ENCODE assay signal across 1 cellular context in the genomic region with DNA sequence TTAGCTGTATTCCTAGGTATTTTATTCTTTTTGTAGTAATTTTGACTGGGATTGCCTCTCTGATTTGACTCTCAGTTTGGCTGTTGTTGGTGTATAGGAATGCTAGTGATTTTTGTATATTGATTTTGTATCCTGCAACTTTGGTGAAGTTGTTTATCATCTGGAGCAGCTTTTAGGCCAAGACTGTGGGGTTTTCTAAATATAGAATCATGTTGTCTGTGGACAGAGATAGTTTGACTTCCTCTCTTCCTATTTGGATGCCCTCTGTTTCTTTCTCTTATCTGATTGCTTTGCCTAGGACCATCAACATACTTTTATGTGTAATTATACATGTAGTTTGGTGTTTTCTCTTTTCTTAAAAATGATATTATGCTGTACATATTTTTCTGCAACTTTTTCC.
TF ChIP-seq lines count a peak whose summit lies in the region.

No MANE protein-coding gene starts in this region.

TF ChIP-seq in K562, 482 proteins besides CTCF, POLR2A, EP300 and RAD21 (continued from another document and continues in another):
- TF ChIP-seq, protein P1, sequence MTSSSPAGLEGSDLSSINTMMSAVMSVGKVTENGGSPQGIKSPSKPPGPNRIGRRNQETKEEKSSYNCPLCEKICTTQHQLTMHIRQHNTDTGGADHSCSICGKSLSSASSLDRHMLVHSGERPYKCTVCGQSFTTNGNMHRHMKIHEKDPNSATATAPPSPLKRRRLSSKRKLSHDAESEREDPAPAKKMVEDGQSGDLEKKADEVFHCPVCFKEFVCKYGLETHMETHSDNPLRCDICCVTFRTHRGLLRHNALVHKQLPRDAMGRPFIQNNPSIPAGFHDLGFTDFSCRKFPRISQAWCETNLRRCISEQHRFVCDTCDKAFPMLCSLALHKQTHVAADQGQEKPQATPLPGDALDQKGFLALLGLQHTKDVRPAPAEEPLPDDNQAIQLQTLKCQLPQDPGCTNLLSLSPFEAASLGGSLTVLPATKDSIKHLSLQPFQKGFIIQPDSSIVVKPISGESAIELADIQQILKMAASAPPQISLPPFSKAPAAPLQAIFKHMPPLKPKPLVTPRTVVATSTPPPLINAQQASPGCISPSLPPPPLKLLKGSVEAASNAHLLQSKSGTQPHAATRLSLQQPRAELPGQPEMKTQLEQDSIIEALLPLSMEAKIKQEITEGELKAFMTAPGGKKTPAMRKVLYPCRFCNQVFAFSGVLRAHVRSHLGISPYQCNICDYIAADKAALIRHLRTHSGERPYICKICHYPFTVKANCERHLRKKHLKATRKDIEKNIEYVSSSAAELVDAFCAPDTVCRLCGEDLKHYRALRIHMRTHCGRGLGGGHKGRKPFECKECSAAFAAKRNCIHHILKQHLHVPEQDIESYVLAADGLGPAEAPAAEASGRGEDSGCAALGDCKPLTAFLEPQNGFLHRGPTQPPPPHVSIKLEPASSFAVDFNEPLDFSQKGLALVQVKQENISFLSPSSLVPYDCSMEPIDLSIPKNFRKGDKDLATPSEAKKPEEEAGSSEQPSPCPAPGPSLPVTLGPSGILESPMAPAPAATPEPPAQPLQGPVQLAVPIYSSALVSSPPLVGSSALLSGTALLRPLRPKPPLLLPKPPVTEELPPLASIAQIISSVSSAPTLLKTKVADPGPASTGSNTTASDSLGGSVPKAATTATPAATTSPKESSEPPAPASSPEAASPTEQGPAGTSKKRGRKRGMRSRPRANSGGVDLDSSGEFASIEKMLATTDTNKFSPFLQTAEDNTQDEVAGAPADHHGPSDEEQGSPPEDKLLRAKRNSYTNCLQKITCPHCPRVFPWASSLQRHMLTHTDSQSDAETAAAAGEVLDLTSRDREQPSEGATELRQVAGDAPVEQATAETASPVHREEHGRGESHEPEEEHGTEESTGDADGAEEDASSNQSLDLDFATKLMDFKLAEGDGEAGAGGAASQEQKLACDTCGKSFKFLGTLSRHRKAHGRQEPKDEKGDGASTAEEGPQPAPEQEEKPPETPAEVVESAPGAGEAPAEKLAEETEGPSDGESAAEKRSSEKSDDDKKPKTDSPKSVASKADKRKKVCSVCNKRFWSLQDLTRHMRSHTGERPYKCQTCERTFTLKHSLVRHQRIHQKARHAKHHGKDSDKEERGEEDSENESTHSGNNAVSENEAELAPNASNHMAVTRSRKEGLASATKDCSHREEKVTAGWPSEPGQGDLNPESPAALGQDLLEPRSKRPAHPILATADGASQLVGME (CRISPR knock-in tag; IDR thresholded peaks at IDR 0.05): no peak
- TF ChIP-seq, protein P2, sequence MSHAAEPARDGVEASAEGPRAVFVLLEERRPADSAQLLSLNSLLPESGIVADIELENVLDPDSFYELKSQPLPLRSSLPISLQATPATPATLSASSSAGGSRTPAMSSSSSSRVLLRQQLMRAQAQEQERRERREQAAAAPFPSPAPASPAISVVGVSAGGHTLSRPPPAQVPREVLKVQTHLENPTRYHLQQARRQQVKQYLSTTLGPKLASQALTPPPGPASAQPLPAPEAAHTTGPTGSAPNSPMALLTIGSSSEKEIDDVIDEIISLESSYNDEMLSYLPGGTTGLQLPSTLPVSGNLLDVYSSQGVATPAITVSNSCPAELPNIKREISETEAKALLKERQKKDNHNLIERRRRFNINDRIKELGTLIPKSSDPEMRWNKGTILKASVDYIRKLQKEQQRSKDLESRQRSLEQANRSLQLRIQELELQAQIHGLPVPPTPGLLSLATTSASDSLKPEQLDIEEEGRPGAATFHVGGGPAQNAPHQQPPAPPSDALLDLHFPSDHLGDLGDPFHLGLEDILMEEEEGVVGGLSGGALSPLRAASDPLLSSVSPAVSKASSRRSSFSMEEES (CRISPR knock-in tag; IDR thresholded peaks at IDR 0.05): no peak
- TF ChIP-seq POLR2H (tag; IDR thresholded peaks at IDR 0.05; ENCODE audit: low read depth) (peak; percentile 34; the same call in 1 of the 2 replicates), HNRNPK (IDR thresholded peaks at IDR 0.05; ENCODE audit: low read depth, low read length, poor library complexity, severe bottlenecking) (no peak), ZNF239 (CRISPR knock-in tag; IDR thresholded peaks at IDR 0.05) (no peak), TAF1 (IDR thresholded peaks at IDR 0.05; ENCODE audit: control insufficient read depth, extremely low read depth, insufficient read depth, low read length, severe bottlenecking) (no peak), PTBP1 (IDR thresholded peaks at IDR 0.05; ENCODE audit: low read depth, low read length) (no peak), ZC3H8 (IDR thresholded peaks at IDR 0.05) (no peak), SMAD4 (CRISPR knock-in tag; conservative IDR thresholded peaks at IDR 0.05) (peak; percentile 64; the same call in 1 of the 2 replicates), RB1 (IDR thresholded peaks at IDR 0.05; ENCODE audit: low read depth) (no peak), TAF9B (IDR thresholded peaks at IDR 0.05; ENCODE audit: partially characterized antibody) (peak; percentile 20), WHSC1 (IDR thresholded peaks at IDR 0.05; ENCODE audit: low read length) (no peak), CBX2 (IDR thresholded peaks at IDR 0.05; ENCODE audit: insufficient read depth, low read length, poor library complexity, severe bottlenecking) (no peak), NBN (IDR thresholded peaks at IDR 0.05; ENCODE audit: low read depth) (peak; percentile 52; the same call in 1 of the 2 replicates), KDM4B (IDR thresholded peaks at IDR 0.05; ENCODE audit: borderline replicate concordance in 2 of 2, low read depth in 1 of 2) (no peak), SNRNP70 (optimal IDR thresholded peaks at IDR 0.05; ENCODE audit: low read depth, low read length) (no peak), SMAD2 (IDR thresholded peaks at IDR 0.05; ENCODE audit: low read depth, low read length) (no peak), ZNF57 (CRISPR knock-in tag; IDR thresholded peaks at IDR 0.05) (no peak), NFE2 (IDR thresholded peaks at IDR 0.05; ENCODE audit: low read depth) (no peak), ZNF699 (CRISPR knock-in tag; IDR thresholded peaks at IDR 0.05; ENCODE audit: insufficient replicate concordance) (no peak), HSF4 (CRISPR knock-in tag; IDR thresholded peaks at IDR 0.05; ENCODE audit: borderline replicate concordance) (no peak), ZNF23 (CRISPR knock-in tag; IDR thresholded peaks at IDR 0.05) (no peak), ZFP30 (CRISPR knock-in tag; IDR thresholded peaks at IDR 0.05; ENCODE audit: borderline replicate concordance) (no peak), RBM39 (optimal IDR thresholded peaks at IDR 0.05; ENCODE audit: low read depth, low read length) (no peak), SAFB2 (IDR thresholded peaks at IDR 0.05; ENCODE audit: borderline replicate concordance, low read depth, low read length, severe bottlenecking) (no peak), NCOA2 (IDR thresholded peaks at IDR 0.05; ENCODE audit: partially characterized antibody in 2 of 2) (peak in 1 of 2 experiments; percentile 36), ETV5 (CRISPR knock-in tag; IDR thresholded peaks at IDR 0.05; ENCODE audit: low read depth) (no peak), BCOR (IDR thresholded peaks at IDR 0.05) (no peak), ZNF764 (CRISPR knock-in tag; IDR thresholded peaks at IDR 0.05; ENCODE audit: low read depth) (no peak), ESRRA (IDR thresholded peaks at IDR 0.05; ENCODE audit: borderline replicate concordance, low read depth) (no peak), ETS2 (tag; IDR thresholded peaks at IDR 0.05; ENCODE audit: borderline replicate concordance, poor library complexity, severe bottlenecking) (no peak), L3MBTL2 (IDR thresholded peaks at IDR 0.05) (no peak), ARHGAP35 (IDR thresholded peaks at IDR 0.05; ENCODE audit: partially characterized antibody) (no peak), ZKSCAN8 (CRISPR knock-in tag; IDR thresholded peaks at IDR 0.05) (no peak; the same call in 1 of the 2 replicates), XRCC3 (IDR thresholded peaks at IDR 0.05) (no peak), CHD1 (IDR thresholded peaks at IDR 0.05; ENCODE audit: low read length) (no peak), ZFPM2 (CRISPR knock-in tag; IDR thresholded peaks at IDR 0.05) (no peak)
- TF ChIP-seq, protein P3, sequence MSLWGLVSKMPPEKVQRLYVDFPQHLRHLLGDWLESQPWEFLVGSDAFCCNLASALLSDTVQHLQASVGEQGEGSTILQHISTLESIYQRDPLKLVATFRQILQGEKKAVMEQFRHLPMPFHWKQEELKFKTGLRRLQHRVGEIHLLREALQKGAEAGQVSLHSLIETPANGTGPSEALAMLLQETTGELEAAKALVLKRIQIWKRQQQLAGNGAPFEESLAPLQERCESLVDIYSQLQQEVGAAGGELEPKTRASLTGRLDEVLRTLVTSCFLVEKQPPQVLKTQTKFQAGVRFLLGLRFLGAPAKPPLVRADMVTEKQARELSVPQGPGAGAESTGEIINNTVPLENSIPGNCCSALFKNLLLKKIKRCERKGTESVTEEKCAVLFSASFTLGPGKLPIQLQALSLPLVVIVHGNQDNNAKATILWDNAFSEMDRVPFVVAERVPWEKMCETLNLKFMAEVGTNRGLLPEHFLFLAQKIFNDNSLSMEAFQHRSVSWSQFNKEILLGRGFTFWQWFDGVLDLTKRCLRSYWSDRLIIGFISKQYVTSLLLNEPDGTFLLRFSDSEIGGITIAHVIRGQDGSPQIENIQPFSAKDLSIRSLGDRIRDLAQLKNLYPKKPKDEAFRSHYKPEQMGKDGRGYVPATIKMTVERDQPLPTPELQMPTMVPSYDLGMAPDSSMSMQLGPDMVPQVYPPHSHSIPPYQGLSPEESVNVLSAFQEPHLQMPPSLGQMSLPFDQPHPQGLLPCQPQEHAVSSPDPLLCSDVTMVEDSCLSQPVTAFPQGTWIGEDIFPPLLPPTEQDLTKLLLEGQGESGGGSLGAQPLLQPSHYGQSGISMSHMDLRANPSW (CRISPR knock-in tag; IDR thresholded peaks at IDR 0.05): no peak
- TF ChIP-seq, protein P4, sequence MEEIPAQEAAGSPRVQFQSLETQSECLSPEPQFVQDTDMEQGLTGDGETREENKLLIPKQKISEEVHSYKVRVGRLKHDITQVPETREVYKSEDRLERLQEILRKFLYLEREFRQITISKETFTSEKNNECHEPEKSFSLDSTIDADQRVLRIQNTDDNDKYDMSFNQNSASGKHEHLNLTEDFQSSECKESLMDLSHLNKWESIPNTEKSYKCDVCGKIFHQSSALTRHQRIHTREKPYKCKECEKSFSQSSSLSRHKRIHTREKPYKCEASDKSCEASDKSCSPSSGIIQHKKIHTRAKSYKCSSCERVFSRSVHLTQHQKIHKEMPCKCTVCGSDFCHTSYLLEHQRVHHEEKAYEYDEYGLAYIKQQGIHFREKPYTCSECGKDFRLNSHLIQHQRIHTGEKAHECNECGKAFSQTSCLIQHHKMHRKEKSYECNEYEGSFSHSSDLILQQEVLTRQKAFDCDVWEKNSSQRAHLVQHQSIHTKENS (CRISPR knock-in tag; IDR thresholded peaks at IDR 0.05): no peak
- TF ChIP-seq, protein P5, sequence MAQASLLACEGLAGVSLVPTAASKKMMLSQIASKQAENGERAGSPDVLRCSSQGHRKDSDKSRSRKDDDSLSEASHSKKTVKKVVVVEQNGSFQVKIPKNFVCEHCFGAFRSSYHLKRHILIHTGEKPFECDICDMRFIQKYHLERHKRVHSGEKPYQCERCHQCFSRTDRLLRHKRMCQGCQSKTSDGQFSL (CRISPR knock-in tag; IDR thresholded peaks at IDR 0.05): no peak
- TF ChIP-seq, protein P5 (tag; IDR thresholded peaks at IDR 0.05): no peak
- TF ChIP-seq, protein P6, sequence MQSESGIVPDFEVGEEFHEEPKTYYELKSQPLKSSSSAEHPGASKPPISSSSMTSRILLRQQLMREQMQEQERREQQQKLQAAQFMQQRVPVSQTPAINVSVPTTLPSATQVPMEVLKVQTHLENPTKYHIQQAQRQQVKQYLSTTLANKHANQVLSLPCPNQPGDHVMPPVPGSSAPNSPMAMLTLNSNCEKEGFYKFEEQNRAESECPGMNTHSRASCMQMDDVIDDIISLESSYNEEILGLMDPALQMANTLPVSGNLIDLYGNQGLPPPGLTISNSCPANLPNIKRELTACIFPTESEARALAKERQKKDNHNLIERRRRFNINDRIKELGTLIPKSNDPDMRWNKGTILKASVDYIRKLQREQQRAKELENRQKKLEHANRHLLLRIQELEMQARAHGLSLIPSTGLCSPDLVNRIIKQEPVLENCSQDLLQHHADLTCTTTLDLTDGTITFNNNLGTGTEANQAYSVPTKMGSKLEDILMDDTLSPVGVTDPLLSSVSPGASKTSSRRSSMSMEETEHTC (IDR thresholded peaks at IDR 0.05): no peak
- TF ChIP-seq, protein P7, sequence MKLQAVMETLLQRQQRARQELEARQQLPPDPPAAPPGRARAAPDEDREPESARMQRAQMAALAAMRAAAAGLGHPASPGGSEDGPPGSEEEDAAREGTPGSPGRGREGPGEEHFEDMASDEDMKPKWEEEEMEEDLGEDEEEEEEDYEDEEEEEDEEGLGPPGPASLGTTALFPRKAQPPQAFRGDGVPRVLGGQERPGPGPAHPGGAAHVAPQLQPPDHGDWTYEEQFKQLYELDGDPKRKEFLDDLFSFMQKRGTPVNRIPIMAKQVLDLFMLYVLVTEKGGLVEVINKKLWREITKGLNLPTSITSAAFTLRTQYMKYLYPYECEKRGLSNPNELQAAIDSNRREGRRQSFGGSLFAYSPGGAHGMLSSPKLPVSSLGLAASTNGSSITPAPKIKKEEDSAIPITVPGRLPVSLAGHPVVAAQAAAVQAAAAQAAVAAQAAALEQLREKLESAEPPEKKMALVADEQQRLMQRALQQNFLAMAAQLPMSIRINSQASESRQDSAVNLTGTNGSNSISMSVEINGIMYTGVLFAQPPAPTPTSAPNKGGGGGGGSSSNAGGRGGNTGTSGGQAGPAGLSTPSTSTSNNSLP (IDR thresholded peaks at IDR 0.05; ENCODE audit: borderline replicate concordance, low read depth, low read length): 0 out of 2 replicates have a peak, but pooled peaks have one; percentile 52
- TF ChIP-seq, protein P8, sequence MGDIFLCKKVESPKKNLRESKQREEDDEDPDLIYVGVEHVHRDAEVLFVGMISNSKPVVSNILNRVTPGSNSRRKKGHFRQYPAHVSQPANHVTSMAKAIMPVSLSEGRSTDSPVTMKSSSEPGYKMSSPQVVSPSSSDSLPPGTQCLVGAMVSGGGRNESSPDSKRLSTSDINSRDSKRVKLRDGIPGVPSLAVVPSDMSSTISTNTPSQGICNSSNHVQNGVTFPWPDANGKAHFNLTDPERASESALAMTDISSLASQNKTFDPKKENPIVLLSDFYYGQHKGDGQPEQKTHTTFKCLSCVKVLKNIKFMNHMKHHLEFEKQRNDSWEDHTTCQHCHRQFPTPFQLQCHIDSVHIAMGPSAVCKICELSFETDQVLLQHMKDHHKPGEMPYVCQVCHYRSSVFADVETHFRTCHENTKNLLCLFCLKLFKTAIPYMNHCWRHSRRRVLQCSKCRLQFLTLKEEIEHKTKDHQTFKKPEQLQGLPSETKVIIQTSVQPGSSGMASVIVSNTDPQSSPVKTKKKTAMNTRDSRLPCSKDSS (IDR thresholded peaks at IDR 0.05; ENCODE audit: low read depth, partially characterized antibody): no peak
- TF ChIP-seq, protein P9, sequence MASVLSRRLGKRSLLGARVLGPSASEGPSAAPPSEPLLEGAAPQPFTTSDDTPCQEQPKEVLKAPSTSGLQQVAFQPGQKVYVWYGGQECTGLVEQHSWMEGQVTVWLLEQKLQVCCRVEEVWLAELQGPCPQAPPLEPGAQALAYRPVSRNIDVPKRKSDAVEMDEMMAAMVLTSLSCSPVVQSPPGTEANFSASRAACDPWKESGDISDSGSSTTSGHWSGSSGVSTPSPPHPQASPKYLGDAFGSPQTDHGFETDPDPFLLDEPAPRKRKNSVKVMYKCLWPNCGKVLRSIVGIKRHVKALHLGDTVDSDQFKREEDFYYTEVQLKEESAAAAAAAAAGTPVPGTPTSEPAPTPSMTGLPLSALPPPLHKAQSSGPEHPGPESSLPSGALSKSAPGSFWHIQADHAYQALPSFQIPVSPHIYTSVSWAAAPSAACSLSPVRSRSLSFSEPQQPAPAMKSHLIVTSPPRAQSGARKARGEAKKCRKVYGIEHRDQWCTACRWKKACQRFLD (CRISPR knock-in tag; IDR thresholded peaks at IDR 0.05): no peak
